Comparison of ENCODE assay signal across 15 cellular contexts in the genomic region with DNA sequence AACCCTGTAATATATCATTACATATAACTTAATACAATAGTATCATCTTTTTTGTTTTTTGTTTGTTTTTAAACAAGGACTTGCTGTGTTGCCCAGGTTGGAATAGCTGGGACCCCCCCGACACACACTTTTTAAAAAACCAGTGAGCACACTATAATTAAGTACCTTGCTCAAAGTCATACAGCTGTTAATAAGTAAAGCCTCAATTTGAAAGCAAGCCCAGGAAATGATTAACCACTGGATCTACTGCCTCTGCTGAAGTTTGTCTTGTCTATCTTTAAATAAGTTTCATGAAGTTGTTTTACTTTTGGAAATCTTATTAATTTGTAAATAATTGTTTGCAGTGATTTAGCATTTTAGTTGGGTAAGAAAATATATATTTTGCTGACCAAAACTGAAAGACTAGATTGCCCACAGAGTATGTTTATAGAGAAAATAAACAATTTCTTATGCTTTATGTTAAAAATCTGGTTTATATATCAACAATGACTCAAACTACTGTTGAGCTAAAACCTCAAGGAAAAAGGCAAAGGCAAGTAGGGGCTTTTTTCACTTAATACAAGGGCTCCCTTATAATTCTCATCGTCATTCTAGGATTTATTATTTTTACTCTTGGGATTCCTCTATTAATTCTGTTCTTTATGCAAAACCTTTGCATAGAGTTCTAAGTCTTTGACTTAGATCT. TPM values are rescaled to one million over a fixed set of nuclear protein-coding genes. Genes with fewer than 3 reads are reported as not detected.
DNase-seq lines count a peak whose midpoint lies in the region; ATAC-seq, FAIRE-seq and TF ChIP-seq lines count a peak whose summit lies in the region.
"Had no signal": no experiment of that assay in that cellular context is flagged by ENCODE, and none has a peak within 500 bp of the region (broad histone marks: within the 10 kb centered on the region; RNA-seq: fewer than 3 reads in every experiment).

No MANE protein-coding gene starts in this region.

- 47% methylated on average over 2 of the region's 2 CpGs for WGBS in HepG2 (ENCODE audit: low lambda C conversion rate)
- WGBS in spleen, 5 donors: 84 to 91% (median 90%) methylated on average over 2 of the region's 2 CpGs

- in situ Hi-C loops in HepG2 (cut with HindIII; ENCODE audit: extremely low pct_ligation_motif_present, low pct_unique_long_range_greater_than_20kb): no loop called here

- H3K9me3 ChIP-seq in HepG2 (ENCODE audit: low read length): no peaks in the 10 kb centered on the region
- H3K9me3 ChIP-seq in spleen: no peaks in the 10 kb centered on the region
- H3K9me3 ChIP-seq: BLaER1 treated with 17β-estradiol and CSF1 and Interleukin-3, amounts not matched to agents 10 nM and 100 nM had no signal

- peak; percentile 83 for ATAC-seq in GM19023 (IDR thresholded peaks at IDR 0.05; ENCODE audit: unreplicated experiment)
- peak; percentile 76 for ATAC-seq in HG02571 (IDR thresholded peaks at IDR 0.05; ENCODE audit: unreplicated experiment)
- ATAC-seq in HG03432 (IDR thresholded peaks at IDR 0.05; ENCODE audit: unreplicated experiment): peak; percentile 92
- 0 out of 3 replicates have a peak, but pooled peaks have one; percentile 36 for ATAC-seq in HepG2
- no peak for ATAC-seq in sciatic nerve
- ATAC-seq: activated T-helper 17 cell treated with anti-CD3 and anti-CD28 coated beads, Interleukin-2, amount 50 U/mL, for 72 hours had no signal

- H3K4me2 ChIP-seq in HepG2 (ENCODE audit: low read depth, low read length): no peak overlapping the region; the same call in 1 of the 2 replicates
- H3K4me2 ChIP-seq: BLaER1 treated with 17β-estradiol and CSF1 and Interleukin-3, amounts not matched to agents 10 nM and 100 nM had no signal

- no peak for TF ChIP-seq POLR2A in HepG2 (IDR thresholded peaks at IDR 0.05; ENCODE audit: insufficient read depth in 1 of 2, low read depth in 2 of 2, low read length in 2 of 2)
- TF ChIP-seq POLR2A in spleen (IDR thresholded peaks at IDR 0.05): no peak

- H3K79me2 ChIP-seq in HepG2 (ENCODE audit: insufficient read depth, low read length): no peaks in the 10 kb centered on the region

- no peak overlapping the region for H3K9ac ChIP-seq in HepG2 (ENCODE audit: insufficient read depth, low read depth, low read length)
- H3K9ac ChIP-seq: BLaER1 treated with 17β-estradiol and CSF1 and Interleukin-3, amounts not matched to agents 10 nM and 100 nM had no signal

- no TSS peak for BruUV-seq in HepG2 (replicated peaks; lab: Mats Ljungman, UMichigan)

- TF ChIP-seq CTCF in HepG2 (CRISPR knock-in tag; IDR thresholded peaks at IDR 0.05): no peak
- no peak for TF ChIP-seq CTCF in spleen (IDR thresholded peaks at IDR 0.05 in 8 of 11, conservative IDR thresholded peaks at IDR 0.05 in 3 of 11)

- FAIRE-seq in HepG2 (lab: Jason Lieb, UNC): no peak

- H3K4me1 ChIP-seq in HepG2 (ENCODE audit: insufficient read depth, low read length) (peaks cover 13% of the 10 kb centered on the region; the same call in 1 of the 2 replicates), spleen (peaks cover 0 to under 1% (median 0%) of the 10 kb centered on the region in 6 donors)

- intact Hi-C loops in HepG2 (cut with micrococcal nuclease; ENCODE audit: unreplicated experiment) (no loop called here), sciatic nerve (cut with DNase I) (no loop called here), spleen (cut with DNase I; ENCODE audit: low total_unique reads) (loop anchor here (10.0 kb wide), 1 partner anchor 79 kb away; the partner anchor contains the start of gene C9orf40)

- H3K36me3 ChIP-seq in HepG2 (replicated peaks in 1 of 2; ENCODE audit: control insufficient read depth in 1 of 2, insufficient read depth in 2 of 2, low read length in 2 of 2) (no peaks in the 10 kb centered on the region), spleen (no peaks in the 10 kb centered on the region)
- H3K36me3 ChIP-seq: BLaER1 treated with 17β-estradiol and CSF1 and Interleukin-3, amounts not matched to agents 10 nM and 100 nM had no signal

- H3K4me3 ChIP-seq in HepG2 (replicated peaks in 1 of 3; ENCODE audit: insufficient read depth in 1 of 3, low read depth in 2 of 3, low read length in 3 of 3) (no peak overlapping the region), spleen (no peak overlapping the region)
- H3K4me3 ChIP-seq: BLaER1 treated with 17β-estradiol and CSF1 and Interleukin-3, amounts not matched to agents 10 nM and 100 nM had no signal

- CTCF ChIA-PET in HepG2 (lab: Yijun Ruan, JAX; ENCODE audit: low intra/inter-chr PET ratio, low total read pairs): no interaction called here

- no peaks in the 10 kb centered on the region for H4K20me1 ChIP-seq in HepG2 (ENCODE audit: insufficient read depth, low read length)
- H4K20me1 ChIP-seq: BLaER1 treated with 17β-estradiol and CSF1 and Interleukin-3, amounts not matched to agents 10 nM and 100 nM had no signal

- H3K27me3 ChIP-seq in HepG2 (ENCODE audit: control insufficient read depth in 1 of 2, insufficient read depth in 2 of 2, low read length in 2 of 2): 0 out of 5 replicates have a peak, but pooled peaks cover 0 to 1% of the 10 kb centered on the region in 2 experiments
- no peaks in the 10 kb centered on the region for H3K27me3 ChIP-seq in spleen (replicated peaks in 1 of 7)
- H3K27me3 ChIP-seq: BLaER1 treated with 17β-estradiol and CSF1 and Interleukin-3, amounts not matched to agents 10 nM and 100 nM had no signal

- H3K27ac ChIP-seq in HepG2 (ENCODE audit: extremely low read length, insufficient read depth, low read length): no peak overlapping the region
- no peak overlapping the region for H3K27ac ChIP-seq in spleen
- H3K27ac ChIP-seq: BLaER1 treated with 17β-estradiol and CSF1 and Interleukin-3, amounts not matched to agents 10 nM and 100 nM; HL-60 had no signal

- no peak for TF ChIP-seq RAD21 in HepG2 (CRISPR knock-in tag; IDR thresholded peaks at IDR 0.05)

- TF ChIP-seq EP300 in HepG2 (IDR thresholded peaks at IDR 0.05; ENCODE audit: low read depth in 2 of 2, low read length in 2 of 2) (no peak), HepG2 (CRISPR knock-in tag; IDR thresholded peaks at IDR 0.05; ENCODE audit: borderline replicate concordance) (no peak)

- H2AFZ ChIP-seq in HepG2 (ENCODE audit: low read length): no peak overlapping the region

- no peak for DNase-seq in HepG2 (ENCODE audit: low spot score)
- DNase-seq in sciatic nerve (ENCODE audit: low spot score): no peak
- DNase-seq in spleen: no peak
- DNase-seq in NK-92 treated with Interleukin-12 subunit alpha and Interleukin-12 subunit beta, amount 100 ng/mL, for 24 hours (lab: John Stamatoyannopoulos, UW): no peak
- DNase-seq in NCI-H526 (lab: John Stamatoyannopoulos, UW): no peak
- DNase-seq: activated CD4-positive, alpha-beta T cell treated with anti-CD3 and anti-CD28 coated beads for 4 hours; NCI-H2171; stimulated activated CD4-positive, alpha-beta T cell treated with anti-CD3 and anti-CD28 coated beads, Interleukin-4, amount 100 ng/mL, for 4 hours; SW 1271 had no signal

- POLR2A ChIA-PET in HepG2 (lab: Yijun Ruan, JAX): no interaction called here

RNA-seq across cellular contexts. Expression of gene CARNMT1, which starts 5.8 kb away (rescaled TPM):
- total RNA-seq in HepG2 (2016; rRNA removed; fragmentation: Illumina TruSeq; extraction: Trizol) (31.1 and 43.0 TPM in 2 replicates), sciatic nerve (13.6 TPM), spleen (10 to 100 TPM; 13.8 to 23.1 (median 16.6) TPM)
- total RNA-seq in HepG2 (2016; cell fraction: cytosol; rRNA removed; fragmentation: Illumina TruSeq; extraction: Trizol; ENCODE audit: low read depth): 22.8 and 29.5 TPM in 2 replicates
- total RNA-seq in HepG2 (2016; cell fraction: insoluble cytoplasmic fraction; rRNA removed; fragmentation: Illumina TruSeq; extraction: Trizol): 30.2 and 36.7 TPM in 2 replicates
- total RNA-seq in HepG2 (2016; cell fraction: membrane; rRNA removed; fragmentation: Illumina TruSeq; extraction: Trizol): 17.9 and 21.0 TPM in 2 replicates
- 19.2 and 25.1 TPM in 2 replicates for total RNA-seq in HepG2 (2016; cell fraction: nucleus; rRNA removed; fragmentation: Illumina TruSeq; extraction: Trizol)
- polyA plus RNA-seq in HepG2 (2011; rRNA removed) (4.4 and 5.2 TPM in 2 replicates), spleen (1 to 10 TPM; 4.6 to 7.7 (median 6.9) TPM)
- polyA plus RNA-seq in HepG2 (2011; cell fraction: cytosol; rRNA removed): 3.7 and 3.8 TPM in 2 replicates
- 5.2 and 6.2 TPM in 2 replicates for polyA plus RNA-seq in HepG2 (2011; cell fraction: nucleus; rRNA removed)
- 7.8 and 11.4 TPM in 2 replicates for polyA plus RNA-seq in HepG2 (2012)
- polyA plus RNA-seq in HepG2 (2016; cell fraction: cytosol; fragmentation: Illumina TruSeq; extraction: Trizol; ENCODE audit: low read depth): 1.1 and 1.8 TPM in 2 replicates
- polyA plus RNA-seq in HepG2 (2016; cell fraction: insoluble cytoplasmic fraction; fragmentation: Illumina TruSeq; extraction: Trizol; ENCODE audit: low read depth): 23.8 and 26.8 TPM in 2 replicates
- 4.5 and 4.9 TPM in 2 replicates for polyA plus RNA-seq in HepG2 (2016; cell fraction: membrane; fragmentation: Illumina TruSeq; extraction: Trizol; ENCODE audit: low read depth)
- 17.3 and 19.4 TPM in 2 replicates for polyA plus RNA-seq in HepG2 (2016; cell fraction: nucleus; fragmentation: Illumina TruSeq; extraction: Trizol; ENCODE audit: insufficient read depth, low read depth)
- 5.7 and 8.3 TPM in 2 replicates for polyA minus RNA-seq in HepG2 (2011; rRNA and poly(A)+ RNA removed; ENCODE audit: low replicate concordance)
- 9.0 and 10.6 TPM in 2 replicates for polyA minus RNA-seq in HepG2 (2011; cell fraction: cytosol; rRNA and poly(A)+ RNA removed)
- polyA minus RNA-seq in HepG2 (2011; cell fraction: nucleus; rRNA and poly(A)+ RNA removed): 22.0 and 25.2 TPM in 2 replicates

RNA-seq across cellular contexts. Expression of gene NMRK1, which starts 54.0 kb away (rescaled TPM):
- 9.1 and 10.2 TPM in 2 replicates for total RNA-seq in HepG2 (2016; rRNA removed; fragmentation: Illumina TruSeq; extraction: Trizol)
- 5.0 and 8.8 TPM in 2 replicates for total RNA-seq in HepG2 (2016; cell fraction: cytosol; rRNA removed; fragmentation: Illumina TruSeq; extraction: Trizol; ENCODE audit: low read depth)
- total RNA-seq in HepG2 (2016; cell fraction: insoluble cytoplasmic fraction; rRNA removed; fragmentation: Illumina TruSeq; extraction: Trizol): 8.8 and 10.5 TPM in 2 replicates
- total RNA-seq in HepG2 (2016; cell fraction: membrane; rRNA removed; fragmentation: Illumina TruSeq; extraction: Trizol): 8.3 and 10.7 TPM in 2 replicates
- 5.9 and 6.9 TPM in 2 replicates for total RNA-seq in HepG2 (2016; cell fraction: nucleus; rRNA removed; fragmentation: Illumina TruSeq; extraction: Trizol)
- polyA plus RNA-seq in HepG2 (2011; rRNA removed): 12.9 and 13.5 TPM in 2 replicates
- 4.2 and 6.9 TPM in 2 replicates for polyA plus RNA-seq in HepG2 (2011; cell fraction: cytosol; rRNA removed)
- 11.8 and 15.2 TPM in 2 replicates for polyA plus RNA-seq in HepG2 (2011; cell fraction: nucleus; rRNA removed)
- polyA plus RNA-seq in HepG2 (2012): 11.8 and 14.6 TPM in 2 replicates
- 7.0 and 8.7 TPM in 2 replicates for polyA plus RNA-seq in HepG2 (2016; cell fraction: cytosol; fragmentation: Illumina TruSeq; extraction: Trizol; ENCODE audit: low read depth)
- 10.0 and 11.0 TPM in 2 replicates for polyA plus RNA-seq in HepG2 (2016; cell fraction: insoluble cytoplasmic fraction; fragmentation: Illumina TruSeq; extraction: Trizol; ENCODE audit: low read depth)
- 7.3 and 7.9 TPM in 2 replicates for polyA plus RNA-seq in HepG2 (2016; cell fraction: membrane; fragmentation: Illumina TruSeq; extraction: Trizol; ENCODE audit: low read depth)
- polyA plus RNA-seq in HepG2 (2016; cell fraction: nucleus; fragmentation: Illumina TruSeq; extraction: Trizol; ENCODE audit: insufficient read depth, low read depth): 10.7 and 12.0 TPM in 2 replicates
- polyA minus RNA-seq in HepG2 (2011; rRNA and poly(A)+ RNA removed; ENCODE audit: low replicate concordance): 1.8 and 4.3 TPM in 2 replicates
- polyA minus RNA-seq in HepG2 (2011; cell fraction: cytosol; rRNA and poly(A)+ RNA removed): 1.9 and 2.1 TPM in 2 replicates
- polyA minus RNA-seq in HepG2 (2011; cell fraction: nucleus; rRNA and poly(A)+ RNA removed): 12.6 and 12.9 TPM in 2 replicates
- 30.7 TPM for total RNA-seq in sciatic nerve
- total RNA-seq in spleen: 10 to 100 TPM; 27.4 to 58.1 (median 39.1) TPM
- polyA plus RNA-seq in spleen: 10 to 100 TPM; 31.9 to 65.5 (median 57.0) TPM

RNA-seq across cellular contexts. Expression of gene OSTF1, which starts 54.4 kb away (rescaled TPM):
- 39.0 and 54.5 TPM in 2 replicates for total RNA-seq in HepG2 (2016; rRNA removed; fragmentation: Illumina TruSeq; extraction: Trizol)
- 14.7 and 17.1 TPM in 2 replicates for total RNA-seq in HepG2 (2016; cell fraction: cytosol; rRNA removed; fragmentation: Illumina TruSeq; extraction: Trizol; ENCODE audit: low read depth)
- total RNA-seq in HepG2 (2016; cell fraction: insoluble cytoplasmic fraction; rRNA removed; fragmentation: Illumina TruSeq; extraction: Trizol): 40.7 and 55.2 TPM in 2 replicates
- 23.8 and 26.2 TPM in 2 replicates for total RNA-seq in HepG2 (2016; cell fraction: membrane; rRNA removed; fragmentation: Illumina TruSeq; extraction: Trizol)
- 18.2 and 18.7 TPM in 2 replicates for total RNA-seq in HepG2 (2016; cell fraction: nucleus; rRNA removed; fragmentation: Illumina TruSeq; extraction: Trizol)
- polyA plus RNA-seq in HepG2 (2011; rRNA removed): 13.8 and 16.8 TPM in 2 replicates
- polyA plus RNA-seq in HepG2 (2011; cell fraction: cytosol; rRNA removed): 11.2 and 14.1 TPM in 2 replicates
- 3.5 and 4.2 TPM in 2 replicates for polyA plus RNA-seq in HepG2 (2011; cell fraction: nucleus; rRNA removed)
- polyA plus RNA-seq in HepG2 (2012): 28.8 and 31.6 TPM in 2 replicates
- 12.9 and 16.0 TPM in 2 replicates for polyA plus RNA-seq in HepG2 (2016; cell fraction: cytosol; fragmentation: Illumina TruSeq; extraction: Trizol; ENCODE audit: low read depth)
- 49.4 and 55.6 TPM in 2 replicates for polyA plus RNA-seq in HepG2 (2016; cell fraction: insoluble cytoplasmic fraction; fragmentation: Illumina TruSeq; extraction: Trizol; ENCODE audit: low read depth)
- 16.3 and 17.4 TPM in 2 replicates for polyA plus RNA-seq in HepG2 (2016; cell fraction: membrane; fragmentation: Illumina TruSeq; extraction: Trizol; ENCODE audit: low read depth)
- polyA plus RNA-seq in HepG2 (2016; cell fraction: nucleus; fragmentation: Illumina TruSeq; extraction: Trizol; ENCODE audit: insufficient read depth, low read depth): 19.4 and 21.6 TPM in 2 replicates
- polyA minus RNA-seq in HepG2 (2011; rRNA and poly(A)+ RNA removed; ENCODE audit: low replicate concordance): 3.2 and 10.4 TPM in 2 replicates
- polyA minus RNA-seq in HepG2 (2011; cell fraction: cytosol; rRNA and poly(A)+ RNA removed): 17.8 and 18.6 TPM in 2 replicates
- 13.4 and 14.0 TPM in 2 replicates for polyA minus RNA-seq in HepG2 (2011; cell fraction: nucleus; rRNA and poly(A)+ RNA removed)
- total RNA-seq in sciatic nerve: 57.6 TPM
- total RNA-seq in spleen: 100 to 1,000 TPM in 5 of 7 donors, 10 to 100 TPM in 2; 76.4 to 123 (median 114) TPM
- polyA plus RNA-seq in spleen: 10 to 100 TPM; 58.4 to 89.4 (median 73.4) TPM
